ENCODE assay signal across 40 cellular contexts in the genomic region with DNA sequence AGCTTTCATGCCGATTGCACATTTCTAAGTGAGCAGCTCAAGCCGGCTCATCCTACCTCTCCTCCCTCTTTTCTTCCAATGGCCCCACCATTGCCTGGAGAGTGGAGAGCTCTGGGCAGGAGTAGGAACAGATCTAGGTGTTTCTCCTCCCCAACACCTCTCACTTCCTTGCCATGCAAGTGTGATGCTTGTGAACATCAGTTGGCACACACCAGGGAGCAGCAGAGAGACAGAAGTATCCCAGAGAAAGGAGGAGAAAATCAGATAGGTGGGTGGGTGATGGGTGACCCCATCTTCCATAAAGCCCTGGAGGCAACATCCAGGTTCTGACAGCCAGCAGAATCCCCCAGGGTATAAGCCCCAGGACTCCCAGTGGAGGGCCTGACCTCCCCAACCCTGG. TPM values are rescaled to one million over a fixed set of nuclear protein-coding genes. Genes with fewer than 3 reads are reported as not detected.
"Had no signal": no experiment of that assay in that cellular context is flagged by ENCODE, and none has a peak within 500 bp of the region (broad histone marks: within the 10 kb centered on the region; RNA-seq: fewer than 3 reads in every experiment).

No MANE protein-coding gene starts in this region.

- H3K36me3 Mint-ChIP-seq: activated CD4-positive, alpha-beta memory T cell treated with anti-CD3 and anti-CD28 coated beads for 36 hours; activated naive CD4-positive, alpha-beta T cell treated with anti-CD3 and anti-CD28 coated beads, Interleukin-2, amount 50 U/mL, for 72 hours; activated naive CD8-positive, alpha-beta T cell treated with anti-CD3 and anti-CD28 coated beads for 36 hours had no signal

- H3K4me1 ChIP-seq: body of pancreas, breast epithelium had no signal

- H3K4me3 Mint-ChIP-seq: activated B cell treated with CpG ODN at 0.5 μM for 24 hours; activated CD4-positive, alpha-beta memory T cell treated with anti-CD3 and anti-CD28 coated beads for 36 hours; activated CD4-positive, alpha-beta T cell treated with anti-CD3 and anti-CD28 coated beads, Interleukin-2, amount 10 ng/mL, durations not matched to agents 24 days and 14 days; activated CD8-positive, alpha-beta T cell treated with anti-CD3 and anti-CD28 coated beads for 36 hours; activated naive CD4-positive, alpha-beta T cell treated with anti-CD3 and anti-CD28 coated beads for 36 hours; activated naive CD8-positive, alpha-beta T cell treated with anti-CD3 and anti-CD28 coated beads for 36 hours; activated T-cell treated with anti-CD3 and anti-CD28 coated beads, Interleukin-2, amount 50 U/mL, for 4 hours; activated T-cell treated with anti-CD3 and anti-CD28 coated beads, Interleukin-2, amount 50 U/mL, for 72 hours; activated T-helper 1 cell treated with anti-CD3 and anti-CD28 coated beads, Interleukin-12 subunit alpha, Interleukin-12 subunit beta, Interleukin-2, Interleukin-4 antibody, amounts not matched to agents 30 ng/mL and 10 ng/mL and 1 ng/mL, durations not matched to agents 14 hours and 24 hours and 36 hours; activated T-helper 17 cell treated with anti-CD3 and anti-CD28 coated beads, Interleukin-2, amount 50 U/mL, for 72 hours; central memory CD8-positive, alpha-beta T cell; T-helper 1 cell treated with Interleukin-12 subunit alpha and Interleukin-12 subunit beta and Interleukin-4 antibody, amounts not matched to agents 30 μg/mL and 1 μg/mL, for 36 hours; T-helper 2 cell treated with Interferon-gamma antibody and Interleukin-4, amounts not matched to agents 5 μg/mL and 100 μg/mL, for 36 hours had no signal

- H3K4me1 Mint-ChIP-seq: activated B cell treated with CpG ODN at 0.5 μM for 24 hours; activated naive CD8-positive, alpha-beta T cell treated with anti-CD3 and anti-CD28 coated beads for 36 hours; activated T-helper 17 cell treated with anti-CD3 and anti-CD28 coated beads, Interleukin-2, amount 50 U/mL, for 72 hours; central memory CD8-positive, alpha-beta T cell had no signal

- H3K4me3 ChIP-seq: adrenal gland, body of pancreas, breast epithelium had no signal

- FAIRE-seq: astrocyte, TTC549 had no signal

- H3K27me3 Mint-ChIP-seq: activated CD4-positive, alpha-beta memory T cell treated with anti-CD3 and anti-CD28 coated beads for 36 hours had no signal

- H3K36me3 ChIP-seq: adrenal gland, brain microvascular endothelial cell, breast epithelium had no signal

- H3K9me3 Mint-ChIP-seq: activated B cell treated with CpG ODN at 0.5 μM for 24 hours; activated CD4-positive, alpha-beta memory T cell treated with anti-CD3 and anti-CD28 coated beads for 36 hours; activated CD4-positive, alpha-beta T cell treated with anti-CD3 and anti-CD28 coated beads, Interleukin-2, amount 10 ng/mL, durations not matched to agents 24 days and 14 days; activated CD8-positive, alpha-beta T cell treated with anti-CD3 and anti-CD28 coated beads for 36 hours; activated naive CD4-positive, alpha-beta T cell treated with anti-CD3 and anti-CD28 coated beads for 36 hours; activated naive CD4-positive, alpha-beta T cell treated with anti-CD3 and anti-CD28 coated beads, Interleukin-2, amount 50 U/mL, for 72 hours; activated naive CD8-positive, alpha-beta T cell treated with anti-CD3 and anti-CD28 coated beads for 36 hours; activated T-cell treated with anti-CD3 and anti-CD28 coated beads, Interleukin-2, amount 50 U/mL, for 4 hours; activated T-cell treated with anti-CD3 and anti-CD28 coated beads, Interleukin-2, amount 50 U/mL, for 72 hours; activated T-helper 1 cell treated with anti-CD3 and anti-CD28 coated beads, Interleukin-12 subunit alpha, Interleukin-12 subunit beta, Interleukin-2, Interleukin-4 antibody, amounts not matched to agents 30 ng/mL and 10 ng/mL and 1 ng/mL, durations not matched to agents 14 hours and 24 hours and 36 hours; activated T-helper 17 cell treated with anti-CD3 and anti-CD28 coated beads, Interleukin-2, amount 50 U/mL, for 72 hours; central memory CD8-positive, alpha-beta T cell; T-helper 1 cell treated with Interleukin-12 subunit alpha and Interleukin-12 subunit beta and Interleukin-4 antibody, amounts not matched to agents 30 μg/mL and 1 μg/mL, for 36 hours; T-helper 2 cell treated with Interferon-gamma antibody and Interleukin-4, amounts not matched to agents 5 μg/mL and 100 μg/mL, for 36 hours had no signal

- ATAC-seq: activated CD8-positive, alpha-beta T cell treated with anti-CD3 and anti-CD28 coated beads for 36 hours; activated naive CD4-positive, alpha-beta T cell treated with anti-CD3 and anti-CD28 coated beads, Interleukin-2, amount 50 U/mL, for 72 hours; activated T-cell treated with anti-CD3 and anti-CD28 coated beads, Interleukin-2, amount 50 U/mL, for 4 hours; activated T-cell treated with anti-CD3 and anti-CD28 coated beads, Interleukin-2, amount 50 U/mL, for 72 hours; activated T-helper 17 cell treated with anti-CD3 and anti-CD28 coated beads, Interleukin-2, amount 50 U/mL, for 72 hours; body of pancreas had no signal

- H3K9me3 ChIP-seq: adrenal gland, body of pancreas, breast epithelium had no signal

- DNase-seq: activated B cell treated with CpG ODN at 0.5 μM for 24 hours; activated CD4-positive, alpha-beta memory T cell treated with anti-CD3 and anti-CD28 coated beads for 36 hours; activated CD4-positive, alpha-beta T cell treated with anti-CD3 and anti-CD28 coated beads for 4 hours; activated CD4-positive, alpha-beta T cell treated with anti-CD3 and anti-CD28 coated beads, Interleukin-2, amount 10 ng/mL, durations not matched to agents 24 days and 14 days; activated CD4-positive, alpha-beta T cell treated with anti-CD3 and anti-CD28 coated beads, Interleukin-2, amount 50 U/mL, for 1 hour; activated CD4-positive, alpha-beta T cell treated with anti-CD3 and anti-CD28 coated beads, Interleukin-2, amount 50 U/mL, for 4 hours; activated CD4-positive, CD25-positive, alpha-beta regulatory T cell treated with anti-CD3 and anti-CD28 coated beads, Interleukin-2, amount 50 U/mL, for 72 hours; activated CD8-positive, alpha-beta memory T cell treated with anti-CD3 and anti-CD28 coated beads, Interleukin-2, amount 50 U/mL, for 4 hours; activated CD8-positive, alpha-beta T cell treated with anti-CD3 and anti-CD28 coated beads for 36 hours; activated effector memory CD4-positive, alpha-beta T cell treated with anti-CD3 and anti-CD28 coated beads, Interleukin-2, amount 50 U/mL, for 16 hours; activated gamma-delta T cell treated with Interleukin-2 at 50 U/mL for 16 hours; activated naive CD4-positive, alpha-beta T cell; activated naive CD4-positive, alpha-beta T cell treated with anti-CD3 and anti-CD28 coated beads for 36 hours; activated naive CD4-positive, alpha-beta T cell treated with anti-CD3 and anti-CD28 coated beads, Interleukin-2, amount 50 U/mL, for 16 hours; activated naive CD8-positive, alpha-beta T cell treated with anti-CD3 and anti-CD28 coated beads for 36 hours; activated T-cell treated with anti-CD3 and anti-CD28 coated beads for 4 hours; activated T-cell treated with anti-CD3 and anti-CD28 coated beads, Interleukin-2, amount 50 U/mL, for 1 hour; activated T-cell treated with anti-CD3 and anti-CD28 coated beads, Interleukin-2, amount 50 U/mL, for 4 hours; activated T-cell treated with anti-CD3 and anti-CD28 coated beads, Interleukin-2, amount 50 U/mL, for 72 hours; adrenal gland; amniotic stem cell; aorta; body of pancreas; brain microvascular endothelial cell; cerebellar nuclear complex; T-helper 1 cell; T-helper 2 cell; T-helper 9 cell had no signal

- H3K27ac Mint-ChIP-seq: activated B cell treated with CpG ODN at 0.5 μM for 24 hours; activated CD4-positive, alpha-beta memory T cell treated with anti-CD3 and anti-CD28 coated beads for 36 hours; activated CD4-positive, alpha-beta T cell treated with anti-CD3 and anti-CD28 coated beads, Interleukin-2, amount 10 ng/mL, durations not matched to agents 24 days and 14 days; activated CD8-positive, alpha-beta T cell treated with anti-CD3 and anti-CD28 coated beads for 36 hours; activated naive CD4-positive, alpha-beta T cell treated with anti-CD3 and anti-CD28 coated beads for 36 hours; activated naive CD4-positive, alpha-beta T cell treated with anti-CD3 and anti-CD28 coated beads, Interleukin-2, amount 50 U/mL, for 72 hours; activated naive CD8-positive, alpha-beta T cell treated with anti-CD3 and anti-CD28 coated beads for 36 hours; activated T-cell treated with anti-CD3 and anti-CD28 coated beads, Interleukin-2, amount 50 U/mL, for 72 hours; activated T-helper 1 cell treated with anti-CD3 and anti-CD28 coated beads, Interleukin-12 subunit alpha, Interleukin-12 subunit beta, Interleukin-2, Interleukin-4 antibody, amounts not matched to agents 30 ng/mL and 10 ng/mL and 1 ng/mL, durations not matched to agents 14 hours and 24 hours and 36 hours; activated T-helper 17 cell treated with anti-CD3 and anti-CD28 coated beads, Interleukin-2, amount 50 U/mL, for 72 hours; T-helper 1 cell treated with Interleukin-12 subunit alpha and Interleukin-12 subunit beta and Interleukin-4 antibody, amounts not matched to agents 30 μg/mL and 1 μg/mL, for 36 hours; T-helper 2 cell treated with Interferon-gamma antibody and Interleukin-4, amounts not matched to agents 5 μg/mL and 100 μg/mL, for 36 hours had no signal

- H3K27ac ChIP-seq: adrenal gland, body of pancreas, brain microvascular endothelial cell, breast epithelium, VCaP had no signal

- H3K27me3 ChIP-seq: adrenal gland, body of pancreas, brain microvascular endothelial cell, breast epithelium had no signal

RNA-seq across cellular contexts. Expression of a gene that starts 39.3 kb away (rescaled TPM):
- total RNA-seq: activated B cell treated with CpG ODN at 0.5 μM for 24 hours; activated CD4-positive, alpha-beta memory T cell treated with anti-CD3 and anti-CD28 coated beads for 36 hours; activated CD4-positive, alpha-beta T cell treated with anti-CD3 and anti-CD28 coated beads, Interleukin-2, amount 10 ng/mL, durations not matched to agents 24 days and 14 days; activated CD8-positive, alpha-beta memory T cell treated with anti-CD3 and anti-CD28 coated beads for 36 hours; activated CD8-positive, alpha-beta T cell treated with anti-CD3 and anti-CD28 coated beads for 36 hours; activated naive CD4-positive, alpha-beta T cell treated with anti-CD3 and anti-CD28 coated beads for 36 hours; activated naive CD4-positive, alpha-beta T cell treated with anti-CD3 and anti-CD28 coated beads, Interleukin-2, amount 50 U/mL, for 72 hours; activated naive CD8-positive, alpha-beta T cell treated with anti-CD3 and anti-CD28 coated beads for 36 hours; activated T-cell treated with anti-CD3 and anti-CD28 coated beads, Interleukin-2, amount 50 U/mL, for 4 hours; activated T-cell treated with anti-CD3 and anti-CD28 coated beads, Interleukin-2, amount 50 U/mL, for 72 hours; activated T-helper 1 cell treated with anti-CD3 and anti-CD28 coated beads, Interleukin-12 subunit alpha, Interleukin-12 subunit beta, Interleukin-2, Interleukin-4 antibody, amounts not matched to agents 30 ng/mL and 10 ng/mL and 1 ng/mL, durations not matched to agents 14 hours and 24 hours and 36 hours; activated T-helper 17 cell treated with anti-CD3 and anti-CD28 coated beads, Interleukin-2, amount 50 U/mL, for 72 hours; astrocyte; cardiac septum had no signal
